Comparison of ENCODE assay signal across 8 cellular contexts in the genomic region with DNA sequence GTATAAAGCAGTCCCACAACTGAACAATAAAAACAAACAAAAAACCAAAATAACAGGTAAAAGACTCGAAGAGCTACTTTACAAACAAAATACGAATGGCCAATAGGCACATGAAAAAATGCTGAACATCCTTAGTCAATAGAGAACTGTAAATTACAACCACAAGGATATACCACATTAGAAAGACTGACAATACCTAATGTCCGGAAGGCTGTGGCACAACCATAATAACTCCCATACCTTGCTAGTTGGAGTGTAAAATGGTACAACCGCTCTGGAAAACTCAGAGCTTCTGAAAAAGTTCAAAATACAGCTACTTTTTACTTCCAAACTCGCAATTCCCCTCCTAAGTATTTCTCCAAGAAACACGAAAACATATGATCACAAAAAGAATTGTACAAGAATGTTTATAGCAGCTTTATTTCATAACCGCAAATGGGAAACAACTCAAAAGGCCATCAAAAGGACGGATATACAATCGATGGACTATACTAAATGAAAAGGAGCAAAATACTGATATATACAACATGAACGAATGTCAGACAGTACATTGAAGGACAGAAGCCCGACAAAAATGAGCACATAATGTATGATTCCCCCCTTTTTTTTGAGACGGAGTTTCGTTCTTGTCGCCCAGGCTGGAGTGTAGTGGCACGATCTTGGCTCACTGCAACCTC. TPM values are rescaled to one million over a fixed set of nuclear protein-coding genes. Genes with fewer than 3 reads are reported as not detected.
A peak's percentile ranks its signal among the peaks of the same experiment; 100 is the strongest.
DNase-seq lines count a peak whose midpoint lies in the region; ATAC-seq and TF ChIP-seq lines count a peak whose summit lies in the region.

No MANE protein-coding gene starts in this region.

- peaks cover 41 to 52% (median 49%) of the 10 kb centered on the region in 3 donors for H3K4me1 Mint-ChIP-seq in T-cell

- no peak for TF ChIP-seq EP300 in sigmoid colon (IDR thresholded peaks at IDR 0.05)

- peak overlapping the region; percentile 100 for H3K27ac Mint-ChIP-seq in T-cell

- DNase-seq in GM12865 (ENCODE audit: low read depth), result no peak
- no peak for DNase-seq in T-cell
- peak; percentile 10 for DNase-seq in fibroblast of peridontal ligament (ENCODE audit: extremely low read depth)
- DNase-seq in sigmoid colon, result no peak
- no peak for DNase-seq in pons (ENCODE audit: low spot score)
- DNase-seq in stimulated activated CD4-positive, alpha-beta T cell treated with anti-CD3 and anti-CD28 coated beads, Interleukin-2, amount 100 ng/mL, for 48 hours, result no peak

- no peak for ATAC-seq in T-cell (replicated peaks in 1 of 4)
- no peak for ATAC-seq in HG02571 (IDR thresholded peaks at IDR 0.05; ENCODE audit: unreplicated experiment)
- ATAC-seq in GM18861 (IDR thresholded peaks at IDR 0.05; ENCODE audit: unreplicated experiment), result no peak

- CTCF ChIA-PET in T-cell (lab: Charles Lee), result interaction anchor here (0.6 to 4.0 kb wide), 6 partner anchors 12 to 1286 kb away, joined by 3 to 26 read pairs (median 4); a partner anchor contains a TSS

- intact Hi-C loops in sigmoid colon (cut with DNase I), result loop anchor here (5.0 to 10.0 kb wide), 2 partner anchors 33 to 170 kb away; a partner anchor contains a TSS

- POLR2A ChIA-PET in T-cell (lab: Charles Lee), result interaction anchor here in 1 of 2 donors (0.6 to 1.0 kb wide), 2 partner anchors 73 to 350 kb away, joined by 3 to 4 read pairs; no protein-coding TSS in a partner anchor

- peak overlapping the region; percentile 98 for H3K4me3 ChIP-seq in GM12865 (ENCODE audit: low read depth, low read length)
- H3K4me3 ChIP-seq in sigmoid colon, result peak overlapping the region; percentile 75 to 92 (median 82)

- no peak for TF ChIP-seq POLR2A in sigmoid colon (IDR thresholded peaks at IDR 0.05)

- no peaks in the 10 kb centered on the region for H3K27me3 ChIP-seq in sigmoid colon

- no peaks in the 10 kb centered on the region for H3K9me3 Mint-ChIP-seq in T-cell

- no peaks in the 10 kb centered on the region for H3K36me3 Mint-ChIP-seq in T-cell

- H3K27me3 Mint-ChIP-seq in T-cell, result no peaks in the 10 kb centered on the region

- H3K27ac ChIP-seq in sigmoid colon, result peak overlapping the region; percentile 90 to 97 (median 96)

- no peak for TF ChIP-seq CTCF in GM12865 (IDR thresholded peaks at IDR 0.05; ENCODE audit: insufficient read depth, low read depth, low read length, missing control alignments)
- TF ChIP-seq CTCF in sigmoid colon (IDR thresholded peaks at IDR 0.05), result no peak

- H3K4me1 ChIP-seq in sigmoid colon, result peaks cover 0 to 28% (median 26%) of the 10 kb centered on the region in 4 donors

- H3K36me3 ChIP-seq in sigmoid colon, result no peaks in the 10 kb centered on the region

- 18 to 51% methylated on average over 15 of the region's 15 CpGs for WGBS in sigmoid colon, 2 donors

- H3K9me3 ChIP-seq in sigmoid colon, result no peaks in the 10 kb centered on the region

- peak overlapping the region; percentile 85 to 99 (median 96) for H3K4me3 Mint-ChIP-seq in T-cell

RNA-seq across cellular contexts. Expression of a gene that starts 2.3 kb away (rescaled TPM):
- total RNA-seq in T-cell, result 100 to 1,000 TPM in 2 of 5 donors, 10 to 100 TPM in 3; 65.1 to 108 (median 93.5) TPM
- 10 to 100 TPM; 14.0 to 31.5 (median 15.9) TPM for total RNA-seq in sigmoid colon
- 10 to 100 TPM; 14.4 to 45.3 (median 16.2) TPM for polyA plus RNA-seq in sigmoid colon

RNA-seq across cellular contexts. Expression of a gene that starts 3.3 kb away (rescaled TPM):
- total RNA-seq in T-cell (10 to 100 TPM in 3 of 5 donors, 1 to 10 TPM in 2; 8.0 to 14.6 (median 13.1) TPM), sigmoid colon (10 to 100 TPM in 1 of 4 donors, 1 to 10 TPM in 3; 3.9 to 16.3 (median 4.8) TPM)
- polyA plus RNA-seq in sigmoid colon, result 10 to 100 TPM in 1 of 3 donors, 1 to 10 TPM in 2; 3.6 to 15.5 (median 7.6) TPM

RNA-seq across cellular contexts. Expression of a gene that starts 20.0 kb away (rescaled TPM):
- total RNA-seq in T-cell, result under 1 TPM in 3 of 5 donors, not detected in 2; 0.07 to 0.19 (median 0.18) TPM
- under 1 TPM; 0.28 to 0.71 (median 0.44) TPM for total RNA-seq in sigmoid colon
- polyA plus RNA-seq in sigmoid colon, result 1 to 10 TPM in 1 of 3 donors, not detected in 2; 1.0 TPM

RNA-seq across cellular contexts. Expression of a gene that starts 32.5 kb away (rescaled TPM):
- total RNA-seq in T-cell (not detected), sigmoid colon (under 1 TPM in 3 of 4 donors, not detected in 1; under 0.01 to 0.36 (median 0.28) TPM)
- under 1 TPM in 1 of 3 donors, not detected in 2; 0.32 TPM for polyA plus RNA-seq in sigmoid colon

RNA-seq across cellular contexts. Expression of a gene that starts 34.3 kb away (rescaled TPM):
- total RNA-seq in T-cell, result under 1 TPM in 4 of 5 donors, not detected in 1; 0.07 to 0.57 (median 0.43) TPM
- total RNA-seq in sigmoid colon, result 1 to 10 TPM; 1.2 to 4.2 (median 1.5) TPM
- polyA plus RNA-seq in sigmoid colon, result 1 to 10 TPM in 1 of 3 donors, under 1 TPM in 1, not detected in 1; 0.60 to 1.2 TPM
